20 cellular contexts compared by ENCODE assay signal in the genomic region with DNA sequence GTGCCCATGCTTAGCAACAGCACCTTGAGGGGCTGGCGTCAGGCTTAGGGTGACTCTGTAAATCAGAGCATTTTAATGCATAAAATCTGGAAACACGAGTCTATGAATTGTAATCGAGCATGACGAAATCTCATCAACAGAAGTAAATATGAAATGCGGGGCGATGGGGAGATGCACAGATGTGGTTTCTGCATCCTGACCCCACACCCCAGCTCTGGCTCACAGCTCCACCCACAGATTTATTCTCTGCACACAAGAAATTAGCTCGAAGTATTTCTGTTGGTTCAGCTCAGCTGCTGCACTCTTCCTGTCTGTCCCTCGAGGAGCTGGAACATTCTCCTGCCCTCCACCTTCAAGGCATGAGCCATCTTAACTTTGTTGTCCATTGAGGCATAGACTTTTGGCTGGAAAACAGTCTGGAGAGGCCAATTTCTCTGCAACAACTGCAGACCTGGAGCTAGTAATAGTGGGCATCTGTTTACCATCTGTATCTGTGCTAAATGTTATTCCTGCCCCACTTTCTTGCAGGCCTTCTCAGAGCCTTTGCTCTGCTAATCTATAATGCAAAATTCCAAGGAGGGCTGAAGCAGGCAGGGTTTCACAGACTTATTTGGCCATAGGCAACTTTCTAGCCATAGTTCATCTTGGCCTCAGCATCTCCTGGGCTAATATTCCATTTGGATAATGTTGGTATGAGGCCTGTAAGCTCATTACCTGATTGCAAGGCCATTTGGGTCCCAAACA.
DNase-seq lines count a peak whose midpoint lies in the region; ATAC-seq and TF ChIP-seq lines count a peak whose summit lies in the region.
"Had no signal": no experiment of that assay in that cellular context is flagged by ENCODE, and none has a peak within 500 bp of the region (broad histone marks: within the 10 kb centered on the region; RNA-seq: fewer than 3 reads in every experiment).

No MANE protein-coding gene starts in this region.

- H3K27ac Mint-ChIP-seq in CD4-positive, alpha-beta memory T cell: peak overlapping the region; percentile 50 to 92 (median 85)
- peak overlapping the region; percentile 11 to 80 (median 58) for H3K27ac Mint-ChIP-seq in immature natural killer cell

- H3K4me3 ChIP-seq in BLaER1 treated with 17β-estradiol and CSF1 and Interleukin-3, amounts not matched to agents 10 nM and 100 nM: no peak overlapping the region
- H3K4me3 ChIP-seq in CD4-positive, alpha-beta memory T cell (ENCODE audit: low read length in 2 of 2): no peak overlapping the region
- H3K4me3 ChIP-seq in gastroesophageal sphincter: no peak overlapping the region
- H3K4me3 ChIP-seq: GM12878, GM23248, HAP-1 had no signal

- H3K9me3 ChIP-seq in BLaER1 treated with 17β-estradiol and CSF1 and Interleukin-3, amounts not matched to agents 10 nM and 100 nM (replicated peaks in 1 of 11): no peaks in the 10 kb centered on the region
- H3K9me3 ChIP-seq in CD4-positive, alpha-beta memory T cell (ENCODE audit: control insufficient read depth in 1 of 2, low read length in 2 of 2): no peaks in the 10 kb centered on the region
- no peaks in the 10 kb centered on the region for H3K9me3 ChIP-seq in gastroesophageal sphincter
- H3K9me3 ChIP-seq: HAP-1 had no signal

- H3K4me3 Mint-ChIP-seq in CD4-positive, alpha-beta memory T cell: peak overlapping the region in 5 of 8 donors; percentile 37 to 62 (median 52)
- H3K4me3 Mint-ChIP-seq in immature natural killer cell: peak overlapping the region; percentile 12 to 80 (median 69)

- H3K36me3 ChIP-seq in BLaER1 treated with 17β-estradiol and CSF1 and Interleukin-3, amounts not matched to agents 10 nM and 100 nM: no peaks in the 10 kb centered on the region
- H3K36me3 ChIP-seq in CD4-positive, alpha-beta memory T cell (ENCODE audit: insufficient read depth, low read length): no peaks in the 10 kb centered on the region
- no peaks in the 10 kb centered on the region for H3K36me3 ChIP-seq in gastroesophageal sphincter
- H3K36me3 ChIP-seq: HAP-1 had no signal

- H3K4me1 ChIP-seq in BLaER1 treated with 17β-estradiol and CSF1 and Interleukin-3, amounts not matched to agents 10 nM and 100 nM: peaks cover 13 to 34% (median 29%) of the 10 kb centered on the region in 10 experiments
- H3K4me1 ChIP-seq in CD4-positive, alpha-beta memory T cell (ENCODE audit: insufficient read depth, low read length): peaks cover 30% of the 10 kb centered on the region
- H3K4me1 ChIP-seq in gastroesophageal sphincter: no peaks in the 10 kb centered on the region
- H3K4me1 ChIP-seq: HAP-1 had no signal

- peaks cover 17 to 35% (median 25%) of the 10 kb centered on the region in 4 donors for H3K4me1 Mint-ChIP-seq in CD4-positive, alpha-beta memory T cell
- peaks cover 30 to 38% of the 10 kb centered on the region in 2 donors for H3K4me1 Mint-ChIP-seq in immature natural killer cell

- H3K27ac ChIP-seq in BLaER1 treated with 17β-estradiol and CSF1 and Interleukin-3, amounts not matched to agents 10 nM and 100 nM: peak overlapping the region in 4 of 11 experiments; percentile 4 to 41 (median 20); a peak in 3 of 22 replicates
- no peak overlapping the region for H3K27ac ChIP-seq in CD4-positive, alpha-beta memory T cell (ENCODE audit: low read depth, low read length)
- no peak overlapping the region for H3K27ac ChIP-seq in gastroesophageal sphincter
- H3K27ac ChIP-seq: GM23248, HL-60 had no signal

- H3K36me3 Mint-ChIP-seq in CD4-positive, alpha-beta memory T cell: no peaks in the 10 kb centered on the region
- H3K36me3 Mint-ChIP-seq in immature natural killer cell: no peaks in the 10 kb centered on the region

- H3K9me3 Mint-ChIP-seq in CD4-positive, alpha-beta memory T cell: peaks cover 0 to 3% (median 0%) of the 10 kb centered on the region in 8 donors
- H3K9me3 Mint-ChIP-seq in immature natural killer cell: no peaks in the 10 kb centered on the region

- peaks cover 7% of the 10 kb centered on the region in 2 donors for H3K27me3 Mint-ChIP-seq in CD4-positive, alpha-beta memory T cell
- peaks cover 5 to 10% (median 6%) of the 10 kb centered on the region in 3 donors for H3K27me3 Mint-ChIP-seq in immature natural killer cell (ENCODE audit: low read depth in 3 of 3)

- no peak for TF ChIP-seq CTCF in gastroesophageal sphincter (IDR thresholded peaks at IDR 0.05)

- CTCF ChIA-PET in CD4-positive, alpha-beta memory T cell (lab: Charles Lee; ENCODE audit: partially characterized antibody): interaction anchor here (0.7 to 2.0 kb wide), 3 partner anchors 26 to 33 kb away, joined by 3 to 9 read pairs (median 3); no protein-coding TSS in a partner anchor

- 48 to 73% methylated on average over 3 to 6 of the region's 8 CpGs for WGBS in gastroesophageal sphincter (ENCODE audit: low coverage in 1 of 2), 2 donors

- H4K20me1 ChIP-seq in BLaER1 treated with 17β-estradiol and CSF1 and Interleukin-3, amounts not matched to agents 10 nM and 100 nM: no peaks in the 10 kb centered on the region; a peak in 1 of 22 replicates

- peak overlapping the region in 4 of 11 experiments; percentile 5 to 42 (median 18); a peak in 2 of 22 replicates for H3K9ac ChIP-seq in BLaER1 treated with 17β-estradiol and CSF1 and Interleukin-3, amounts not matched to agents 10 nM and 100 nM
- H3K9ac ChIP-seq: GM23248 had no signal

- no peak for TF ChIP-seq EP300 in gastroesophageal sphincter (IDR thresholded peaks at IDR 0.05)

- peak; percentile 33 to 47 (median 41) for DNase-seq in CD4-positive, alpha-beta memory T cell
- DNase-seq in activated gamma-delta T cell treated with anti-CD3 and anti-CD28 coated beads, Interleukin-2, amount 50 U/mL, for 16 hours (ENCODE audit: low read depth): peak; percentile 10
- DNase-seq in immature natural killer cell (peak in 2 of 3 donors; percentile 24 to 49), ecto neural progenitor cell (ENCODE audit: low spot score) (no peak), NCI-H524 treated with DMSO at 0.1 percent for 48 hours (lab: John Stamatoyannopoulos, UW) (no peak)
- DNase-seq: ACHN, DMS53, EL, GM23248, MM.1S, NCI-H1092, NCI-H146, NCI-H2029 treated with DMSO at 0.1 percent for 48 hours, NCI-H2171 had no signal

- H3K27me3 ChIP-seq in BLaER1 treated with 17β-estradiol and CSF1 and Interleukin-3, amounts not matched to agents 10 nM and 100 nM: no peaks in the 10 kb centered on the region
- H3K27me3 ChIP-seq in CD4-positive, alpha-beta memory T cell (ENCODE audit: insufficient read depth, low read length): no peaks in the 10 kb centered on the region
- H3K27me3 ChIP-seq in gastroesophageal sphincter: peaks cover 65% of the 10 kb centered on the region

- TF ChIP-seq POLR2A in gastroesophageal sphincter (IDR thresholded peaks at IDR 0.05): no peak

- H3K4me2 ChIP-seq in BLaER1 treated with 17β-estradiol and CSF1 and Interleukin-3, amounts not matched to agents 10 nM and 100 nM: peak overlapping the region; percentile 4 to 83 (median 76); a peak in 21 of 22 replicates

- no peak for ATAC-seq in gastroesophageal sphincter
- ATAC-seq: GM12878, Right ventricle myocardium inferior had no signal

- intact Hi-C loops in CD4-positive, alpha-beta memory T cell (cut with micrococcal nuclease): no loop called here

- POLR2A ChIA-PET in CD4-positive, alpha-beta memory T cell (lab: Charles Lee; ENCODE audit: partially characterized antibody): no interaction called here

Comparison
In these comparisons a context has a peak if more than half of its experiments do, and no peak if none do; other contexts are left out.
1. DNase-seq: peak in CD4-positive, alpha-beta memory T cell (5 of 5), activated gamma-delta T cell treated with anti-CD3 and anti-CD28 coated beads, Interleukin-2, amount 50 U/mL, for 16 hours (single experiment) and immature natural killer cell (2 of 3); none in ecto neural progenitor cell (single experiment) and NCI-H524 treated with DMSO at 0.1 percent for 48 hours (single experiment).